ENCODE assay signal across 8 cellular contexts in the genomic region with DNA sequence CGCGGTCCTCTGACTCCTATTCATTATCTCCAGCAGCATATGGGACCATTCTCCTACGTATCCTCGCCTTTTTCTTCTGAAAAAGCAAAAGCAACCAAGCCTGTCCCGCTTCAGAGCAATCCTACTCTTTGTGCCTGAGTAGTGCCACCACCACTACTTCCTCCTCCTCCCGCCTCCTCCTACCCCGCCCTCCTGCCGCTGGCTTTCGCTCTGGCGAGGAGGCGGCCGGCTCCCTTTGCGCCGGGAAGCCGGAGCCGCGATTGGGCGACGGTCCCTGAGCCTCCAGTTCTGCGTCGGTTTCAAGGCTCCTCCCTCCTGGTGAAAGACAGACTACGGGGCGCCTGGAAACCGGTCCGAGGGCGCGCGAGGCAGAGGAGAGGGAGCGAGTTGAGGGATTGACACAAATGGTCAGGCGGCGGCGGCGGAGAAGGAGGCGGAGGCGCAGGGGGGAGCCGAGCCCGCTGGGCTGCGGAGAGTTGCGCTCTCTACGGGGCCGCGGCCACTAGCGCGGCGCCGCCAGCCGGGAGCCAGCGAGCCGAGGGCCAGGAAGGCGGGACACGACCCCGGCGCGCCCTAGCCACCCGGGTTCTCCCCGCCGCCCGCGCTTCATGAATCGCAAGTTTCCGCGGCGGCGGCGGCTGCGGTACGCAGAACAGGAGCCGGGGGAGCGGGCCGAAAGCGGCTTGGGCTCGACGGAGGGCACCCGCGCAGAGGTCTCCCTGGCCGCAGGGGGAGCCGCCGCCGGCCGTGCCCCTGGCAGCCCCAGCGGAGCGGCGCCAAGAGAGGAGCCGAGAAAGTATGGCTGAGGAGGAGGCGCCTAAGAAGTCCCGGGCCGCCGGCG. TPM values are rescaled to one million over a fixed set of nuclear protein-coding genes. Genes with fewer than 3 reads are reported as not detected.
DNase-seq lines count a peak whose midpoint lies in the region; ATAC-seq and TF ChIP-seq lines count a peak whose summit lies in the region.

FZD1 (plus strand) TSS at position 351 of the 841 bp plus-strand sequence; CDS start at position 799, 448 bp downstream.

- H3K36me3 ChIP-seq in mammary epithelial cell (ENCODE audit: insufficient read depth, low read length) (no peaks in the 10 kb centered on the region), gastrocnemius medialis (no peaks in the 10 kb centered on the region)

- ATAC-seq in HG02870 (IDR thresholded peaks at IDR 0.05; ENCODE audit: unreplicated experiment) = peak; percentile 92
- peak; percentile 92 to 93 for ATAC-seq in gastrocnemius medialis

- CTCF ChIA-PET in mammary epithelial cell (lab: Charles Lee; ENCODE audit: low non-redundant PET) = no interaction called here

- peak within 1 kb of the TSS; percentile 63 to 79 (median 74) for H3K4me3 ChIP-seq in mammary epithelial cell (replicated peaks in 1 of 3; ENCODE audit: insufficient read depth in 1 of 3, low read depth in 2 of 3, low read length in 3 of 3)
- peak within 1 kb of the TSS; percentile 69 for H3K4me3 ChIP-seq in iPS-18c (ENCODE audit: insufficient read depth, low read depth, low read length)
- H3K4me3 ChIP-seq in gastrocnemius medialis = peak within 1 kb of the TSS; percentile 62 to 85 (median 74)

- DNase-seq in activated effector memory CD4-positive, alpha-beta T cell treated with anti-CD3 and anti-CD28 coated beads, Interleukin-2, amount 50 U/mL, for 16 hours = peak; percentile 66
- DNase-seq in activated effector memory CD4-positive, alpha-beta T cell treated with Interleukin-2 at 50 U/mL for 16 hours = no peak
- DNase-seq in NCI-H1417 (lab: John Stamatoyannopoulos, UW) (peak; percentile 98 to 100 (median 99)), SKM-1 treated with dmso at 0.1 percent for 144 hours (lab: John Stamatoyannopoulos, UW; ENCODE audit: unreplicated experiment) (peak; percentile 94), mammary epithelial cell (peak; percentile 99), gastrocnemius medialis (peak; percentile 94 to 96)

- H3K4me1 ChIP-seq in mammary epithelial cell (ENCODE audit: insufficient read depth, low read length) = peaks cover 22% of the 10 kb centered on the region
- H3K4me1 ChIP-seq in gastrocnemius medialis = peaks cover 0 to 8% of the 10 kb centered on the region in 2 donors

- H3K9me3 ChIP-seq in mammary epithelial cell (replicated peaks; ENCODE audit: insufficient read depth, low read length) = no peaks in the 10 kb centered on the region
- H3K9me3 ChIP-seq in iPS-18c (ENCODE audit: control insufficient read depth, insufficient read depth, low read length) = no peaks in the 10 kb centered on the region
- no peaks in the 10 kb centered on the region for H3K9me3 ChIP-seq in gastrocnemius medialis

- peak within 1 kb of the TSS; percentile 83 for H2AFZ ChIP-seq in mammary epithelial cell (ENCODE audit: low read depth, low read length)

- TF ChIP-seq CTCF in mammary epithelial cell (conservative IDR thresholded peaks at IDR 0.05 in 1 of 2, IDR thresholded peaks at IDR 0.05 in 1 of 2; ENCODE audit: extremely low read depth in 1 of 2, insufficient read depth in 1 of 2, low read depth in 1 of 2, low read length in 2 of 2) (no peak), gastrocnemius medialis (IDR thresholded peaks at IDR 0.05 in 4 of 5, conservative IDR thresholded peaks at IDR 0.05 in 1 of 5) (peak in 2 of 5 experiments; percentile 19 to 21)

- TF ChIP-seq POLR2A in gastrocnemius medialis (IDR thresholded peaks at IDR 0.05) = peak; percentile 61 to 90

- WGBS in mammary epithelial cell (ENCODE audit: low coverage, missing lambda C conversion rate) = 0% methylated on average over 8 of the region's 89 CpGs

- peak within 1 kb of the TSS; percentile 94 for H3K4me2 ChIP-seq in mammary epithelial cell (ENCODE audit: insufficient read depth, low read depth, low read length)

- no peaks in the 10 kb centered on the region for H4K20me1 ChIP-seq in mammary epithelial cell (ENCODE audit: insufficient read depth, low read length)

- H3K79me2 ChIP-seq in mammary epithelial cell (ENCODE audit: insufficient read depth, low read length) = peaks cover 13% of the 10 kb centered on the region

- peak within 1 kb of the TSS; percentile 53 for H3K27ac ChIP-seq in mammary epithelial cell (ENCODE audit: insufficient read depth, low read depth, low read length)
- H3K27ac ChIP-seq in gastrocnemius medialis = peak within 1 kb of the TSS; percentile 77 to 95 (median 89)

- in situ Hi-C loops in mammary epithelial cell (cut with MboI; ENCODE audit: low sequenced_read_pairs in 2 of 2) (loop anchor here in 1 of 2 donors (10.0 kb wide), 1 partner anchor 180 kb away; no protein-coding TSS in a partner anchor), gastrocnemius medialis (cut with MboI; ENCODE audit: low sequenced_read_pairs in 4 of 4) (no loop called here)

- no peaks in the 10 kb centered on the region for H3K27me3 ChIP-seq in mammary epithelial cell (ENCODE audit: insufficient read depth, low read length)
- H3K27me3 ChIP-seq in gastrocnemius medialis = no peaks in the 10 kb centered on the region

- intact Hi-C loops in mammary epithelial cell (cut with micrococcal nuclease) = loop anchor here (1.0 to 5.0 kb wide), 4 partner anchors 97 to 372 kb away; no protein-coding TSS in a partner anchor
- intact Hi-C loops in gastrocnemius medialis (cut with DNase I; ENCODE audit: low total_unique reads) = loop anchor here (5.0 kb wide), 2 partner anchors 917 to 983 kb away; partner anchors contain the start of genes ANKIB1, GTPBP10 and KRIT1

- H3K9ac ChIP-seq in mammary epithelial cell (ENCODE audit: insufficient read depth, low read length) = peak within 1 kb of the TSS; percentile 63

- no TSS peak for BruUV-seq in mammary epithelial cell (replicated peaks; lab: Mats Ljungman, UMichigan)

- dilution Hi-C loops in mammary epithelial cell (cut with HindIII; ENCODE audit: low sequenced_read_pairs) = no loop called here

RNA-seq across cellular contexts. Expression of gene FZD1, which starts in this region (rescaled TPM):
- 10 to 100 TPM in 1 of 2 donors, 1 to 10 TPM in 1; 3.0 to 17.7 TPM for total RNA-seq in mammary epithelial cell
- 3.0 TPM for polyA plus RNA-seq in mammary epithelial cell
- polyA minus RNA-seq in mammary epithelial cell = 1.7 TPM
- 1 to 10 TPM; 2.1 to 4.1 (median 3.5) TPM for total RNA-seq in gastrocnemius medialis
